In the genomic region with DNA sequence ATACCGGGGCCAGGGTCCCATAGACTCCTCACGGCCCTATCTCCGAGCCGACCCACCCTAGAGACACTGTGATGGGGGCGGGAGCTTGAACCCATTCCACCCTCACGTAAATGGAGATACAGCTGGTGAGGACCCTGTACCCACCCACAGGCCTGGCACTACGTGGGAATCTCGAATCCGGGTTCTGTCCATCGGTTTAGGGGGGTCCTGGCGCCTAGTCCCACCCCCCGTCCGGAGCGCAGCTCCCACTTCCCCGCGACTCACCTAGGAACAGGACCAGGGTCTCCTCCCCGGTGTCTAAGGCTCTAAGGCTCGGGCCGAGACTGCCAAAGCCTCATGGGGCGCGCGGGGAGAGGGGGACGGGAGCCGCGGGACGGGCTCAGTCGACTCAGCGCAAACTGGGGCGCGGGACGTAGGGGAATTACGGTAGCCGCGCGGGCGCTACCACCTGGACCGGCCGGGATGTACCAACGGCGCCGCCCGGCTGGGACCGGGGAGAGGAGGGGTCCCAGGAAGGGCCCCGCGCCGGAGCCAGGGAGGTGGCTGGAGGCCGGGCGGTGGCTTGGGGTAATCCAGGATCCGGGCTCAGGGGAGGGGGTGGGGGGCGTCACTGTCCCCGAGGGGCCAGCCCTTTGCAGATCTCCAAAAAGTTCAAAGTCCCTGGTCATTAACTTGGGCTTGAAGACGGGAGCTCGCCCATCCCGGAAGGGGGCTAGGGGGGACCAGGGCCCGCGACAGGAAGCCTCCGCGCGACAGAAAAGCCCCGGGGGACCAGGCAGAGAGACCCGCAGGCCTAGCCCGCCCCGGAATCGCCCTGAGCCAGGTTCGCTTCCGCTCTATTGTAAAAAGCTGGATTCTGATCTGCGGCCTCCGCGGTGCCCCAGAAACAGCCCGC, we compare ENCODE assay signal across 1 cellular context.
TF ChIP-seq lines count a peak whose summit lies in the region.

No MANE protein-coding gene starts in this region.

TF ChIP-seq in HepG2, 621 proteins besides CTCF, POLR2A, EP300 and RAD21 (continued from another document and continues in another):
- TF ChIP-seq, protein P1, sequence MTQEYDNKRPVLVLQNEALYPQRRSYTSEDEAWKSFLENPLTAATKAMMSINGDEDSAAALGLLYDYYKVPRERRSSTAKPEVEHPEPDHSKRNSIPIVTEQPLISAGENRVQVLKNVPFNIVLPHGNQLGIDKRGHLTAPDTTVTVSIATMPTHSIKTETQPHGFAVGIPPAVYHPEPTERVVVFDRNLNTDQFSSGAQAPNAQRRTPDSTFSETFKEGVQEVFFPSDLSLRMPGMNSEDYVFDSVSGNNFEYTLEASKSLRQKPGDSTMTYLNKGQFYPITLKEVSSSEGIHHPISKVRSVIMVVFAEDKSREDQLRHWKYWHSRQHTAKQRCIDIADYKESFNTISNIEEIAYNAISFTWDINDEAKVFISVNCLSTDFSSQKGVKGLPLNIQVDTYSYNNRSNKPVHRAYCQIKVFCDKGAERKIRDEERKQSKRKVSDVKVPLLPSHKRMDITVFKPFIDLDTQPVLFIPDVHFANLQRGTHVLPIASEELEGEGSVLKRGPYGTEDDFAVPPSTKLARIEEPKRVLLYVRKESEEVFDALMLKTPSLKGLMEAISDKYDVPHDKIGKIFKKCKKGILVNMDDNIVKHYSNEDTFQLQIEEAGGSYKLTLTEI (CRISPR knock-in tag; conservative IDR thresholded peaks at IDR 0.05), result no peak
- TF ChIP-seq ZNF468 (CRISPR knock-in tag; IDR thresholded peaks at IDR 0.05), result no peak
- TF ChIP-seq NKX3-1 (CRISPR knock-in tag; IDR thresholded peaks at IDR 0.05), result no peak
- TF ChIP-seq, protein P2, sequence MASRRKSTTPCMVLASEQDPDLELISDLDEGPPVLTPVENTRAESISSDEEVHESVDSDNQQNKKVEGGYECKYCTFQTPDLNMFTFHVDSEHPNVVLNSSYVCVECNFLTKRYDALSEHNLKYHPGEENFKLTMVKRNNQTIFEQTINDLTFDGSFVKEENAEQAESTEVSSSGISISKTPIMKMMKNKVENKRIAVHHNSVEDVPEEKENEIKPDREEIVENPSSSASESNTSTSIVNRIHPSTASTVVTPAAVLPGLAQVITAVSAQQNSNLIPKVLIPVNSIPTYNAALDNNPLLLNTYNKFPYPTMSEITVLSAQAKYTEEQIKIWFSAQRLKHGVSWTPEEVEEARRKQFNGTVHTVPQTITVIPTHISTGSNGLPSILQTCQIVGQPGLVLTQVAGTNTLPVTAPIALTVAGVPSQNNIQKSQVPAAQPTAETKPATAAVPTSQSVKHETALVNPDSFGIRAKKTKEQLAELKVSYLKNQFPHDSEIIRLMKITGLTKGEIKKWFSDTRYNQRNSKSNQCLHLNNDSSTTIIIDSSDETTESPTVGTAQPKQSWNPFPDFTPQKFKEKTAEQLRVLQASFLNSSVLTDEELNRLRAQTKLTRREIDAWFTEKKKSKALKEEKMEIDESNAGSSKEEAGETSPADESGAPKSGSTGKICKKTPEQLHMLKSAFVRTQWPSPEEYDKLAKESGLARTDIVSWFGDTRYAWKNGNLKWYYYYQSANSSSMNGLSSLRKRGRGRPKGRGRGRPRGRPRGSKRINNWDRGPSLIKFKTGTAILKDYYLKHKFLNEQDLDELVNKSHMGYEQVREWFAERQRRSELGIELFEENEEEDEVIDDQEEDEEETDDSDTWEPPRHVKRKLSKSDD (CRISPR knock-in tag; IDR thresholded peaks at IDR 0.05; ENCODE audit: low read depth), result no peak
- no peak for TF ChIP-seq PHF5A (CRISPR knock-in tag; IDR thresholded peaks at IDR 0.05; ENCODE audit: low read depth, unreplicated experiment)
- TF ChIP-seq, protein P3, sequence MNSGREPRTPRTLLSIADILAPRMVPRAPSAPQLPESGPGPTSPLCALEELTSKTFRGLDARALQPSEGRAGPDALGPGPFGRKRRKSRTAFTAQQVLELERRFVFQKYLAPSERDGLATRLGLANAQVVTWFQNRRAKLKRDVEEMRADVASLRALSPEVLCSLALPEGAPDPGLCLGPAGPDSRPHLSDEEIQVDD (CRISPR knock-in tag; IDR thresholded peaks at IDR 0.05; ENCODE audit: borderline replicate concordance), result no peak
- TF ChIP-seq FOXC1 (CRISPR knock-in tag; IDR thresholded peaks at IDR 0.05; ENCODE audit: borderline replicate concordance), result peak; percentile 22; the same call in 1 of the 2 replicates
- no peak for TF ChIP-seq TGIF2 (CRISPR knock-in tag; IDR thresholded peaks at IDR 0.05)
- no peak for TF ChIP-seq HOXA7 (CRISPR knock-in tag; IDR thresholded peaks at IDR 0.05)
- TF ChIP-seq, protein P4, sequence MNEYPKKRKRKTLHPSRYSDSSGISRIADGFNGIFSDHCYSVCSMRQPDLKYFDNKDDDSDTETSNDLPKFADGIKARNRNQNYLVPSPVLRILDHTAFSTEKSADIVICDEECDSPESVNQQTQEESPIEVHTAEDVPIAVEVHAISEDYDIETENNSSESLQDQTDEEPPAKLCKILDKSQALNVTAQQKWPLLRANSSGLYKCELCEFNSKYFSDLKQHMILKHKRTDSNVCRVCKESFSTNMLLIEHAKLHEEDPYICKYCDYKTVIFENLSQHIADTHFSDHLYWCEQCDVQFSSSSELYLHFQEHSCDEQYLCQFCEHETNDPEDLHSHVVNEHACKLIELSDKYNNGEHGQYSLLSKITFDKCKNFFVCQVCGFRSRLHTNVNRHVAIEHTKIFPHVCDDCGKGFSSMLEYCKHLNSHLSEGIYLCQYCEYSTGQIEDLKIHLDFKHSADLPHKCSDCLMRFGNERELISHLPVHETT (CRISPR knock-in tag; conservative IDR thresholded peaks at IDR 0.05), result no peak
- no peak for TF ChIP-seq NFRKB (IDR thresholded peaks at IDR 0.05)
- TF ChIP-seq PITX1 (CRISPR knock-in tag; IDR thresholded peaks at IDR 0.05), result peak; percentile 47; the same call in 1 of the 2 replicates
- TF ChIP-seq U2AF2 (IDR thresholded peaks at IDR 0.05; ENCODE audit: low read depth, low read length), result no peak
- no peak for TF ChIP-seq ZBTB21 (CRISPR knock-in tag; IDR thresholded peaks at IDR 0.05)
- no peak for TF ChIP-seq SMAD3 (CRISPR knock-in tag; IDR thresholded peaks at IDR 0.05)
- peak; percentile 63; the same call in 1 of the 2 replicates for TF ChIP-seq ATF7-NPFF (CRISPR knock-in tag; IDR thresholded peaks at IDR 0.05; ENCODE audit: low read depth)
- TF ChIP-seq, protein P5, sequence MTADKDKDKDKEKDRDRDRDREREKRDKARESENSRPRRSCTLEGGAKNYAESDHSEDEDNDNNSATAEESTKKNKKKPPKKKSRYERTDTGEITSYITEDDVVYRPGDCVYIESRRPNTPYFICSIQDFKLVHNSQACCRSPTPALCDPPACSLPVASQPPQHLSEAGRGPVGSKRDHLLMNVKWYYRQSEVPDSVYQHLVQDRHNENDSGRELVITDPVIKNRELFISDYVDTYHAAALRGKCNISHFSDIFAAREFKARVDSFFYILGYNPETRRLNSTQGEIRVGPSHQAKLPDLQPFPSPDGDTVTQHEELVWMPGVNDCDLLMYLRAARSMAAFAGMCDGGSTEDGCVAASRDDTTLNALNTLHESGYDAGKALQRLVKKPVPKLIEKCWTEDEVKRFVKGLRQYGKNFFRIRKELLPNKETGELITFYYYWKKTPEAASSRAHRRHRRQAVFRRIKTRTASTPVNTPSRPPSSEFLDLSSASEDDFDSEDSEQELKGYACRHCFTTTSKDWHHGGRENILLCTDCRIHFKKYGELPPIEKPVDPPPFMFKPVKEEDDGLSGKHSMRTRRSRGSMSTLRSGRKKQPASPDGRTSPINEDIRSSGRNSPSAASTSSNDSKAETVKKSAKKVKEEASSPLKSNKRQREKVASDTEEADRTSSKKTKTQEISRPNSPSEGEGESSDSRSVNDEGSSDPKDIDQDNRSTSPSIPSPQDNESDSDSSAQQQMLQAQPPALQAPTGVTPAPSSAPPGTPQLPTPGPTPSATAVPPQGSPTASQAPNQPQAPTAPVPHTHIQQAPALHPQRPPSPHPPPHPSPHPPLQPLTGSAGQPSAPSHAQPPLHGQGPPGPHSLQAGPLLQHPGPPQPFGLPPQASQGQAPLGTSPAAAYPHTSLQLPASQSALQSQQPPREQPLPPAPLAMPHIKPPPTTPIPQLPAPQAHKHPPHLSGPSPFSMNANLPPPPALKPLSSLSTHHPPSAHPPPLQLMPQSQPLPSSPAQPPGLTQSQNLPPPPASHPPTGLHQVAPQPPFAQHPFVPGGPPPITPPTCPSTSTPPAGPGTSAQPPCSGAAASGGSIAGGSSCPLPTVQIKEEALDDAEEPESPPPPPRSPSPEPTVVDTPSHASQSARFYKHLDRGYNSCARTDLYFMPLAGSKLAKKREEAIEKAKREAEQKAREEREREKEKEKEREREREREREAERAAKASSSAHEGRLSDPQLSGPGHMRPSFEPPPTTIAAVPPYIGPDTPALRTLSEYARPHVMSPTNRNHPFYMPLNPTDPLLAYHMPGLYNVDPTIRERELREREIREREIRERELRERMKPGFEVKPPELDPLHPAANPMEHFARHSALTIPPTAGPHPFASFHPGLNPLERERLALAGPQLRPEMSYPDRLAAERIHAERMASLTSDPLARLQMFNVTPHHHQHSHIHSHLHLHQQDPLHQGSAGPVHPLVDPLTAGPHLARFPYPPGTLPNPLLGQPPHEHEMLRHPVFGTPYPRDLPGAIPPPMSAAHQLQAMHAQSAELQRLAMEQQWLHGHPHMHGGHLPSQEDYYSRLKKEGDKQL (CRISPR knock-in tag; IDR thresholded peaks at IDR 0.05; ENCODE audit: low read depth), result no peak
- TF ChIP-seq, protein P6, sequence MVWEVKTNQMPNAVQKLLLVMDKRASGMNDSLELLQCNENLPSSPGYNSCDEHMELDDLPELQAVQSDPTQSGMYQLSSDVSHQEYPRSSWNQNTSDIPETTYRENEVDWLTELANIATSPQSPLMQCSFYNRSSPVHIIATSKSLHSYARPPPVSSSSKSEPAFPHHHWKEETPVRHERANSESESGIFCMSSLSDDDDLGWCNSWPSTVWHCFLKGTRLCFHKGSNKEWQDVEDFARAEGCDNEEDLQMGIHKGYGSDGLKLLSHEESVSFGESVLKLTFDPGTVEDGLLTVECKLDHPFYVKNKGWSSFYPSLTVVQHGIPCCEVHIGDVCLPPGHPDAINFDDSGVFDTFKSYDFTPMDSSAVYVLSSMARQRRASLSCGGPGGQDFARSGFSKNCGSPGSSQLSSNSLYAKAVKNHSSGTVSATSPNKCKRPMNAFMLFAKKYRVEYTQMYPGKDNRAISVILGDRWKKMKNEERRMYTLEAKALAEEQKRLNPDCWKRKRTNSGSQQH (CRISPR knock-in tag; IDR thresholded peaks at IDR 0.05; ENCODE audit: low read depth), result no peak
- no peak for TF ChIP-seq STAT5B (CRISPR knock-in tag; IDR thresholded peaks at IDR 0.05)
- 0 out of 3 replicates have a peak, but pooled peaks have one; percentile 36 for TF ChIP-seq MXI1 (IDR thresholded peaks at IDR 0.05; ENCODE audit: borderline replicate concordance, low read depth, low read length)
- TF ChIP-seq, protein P7, sequence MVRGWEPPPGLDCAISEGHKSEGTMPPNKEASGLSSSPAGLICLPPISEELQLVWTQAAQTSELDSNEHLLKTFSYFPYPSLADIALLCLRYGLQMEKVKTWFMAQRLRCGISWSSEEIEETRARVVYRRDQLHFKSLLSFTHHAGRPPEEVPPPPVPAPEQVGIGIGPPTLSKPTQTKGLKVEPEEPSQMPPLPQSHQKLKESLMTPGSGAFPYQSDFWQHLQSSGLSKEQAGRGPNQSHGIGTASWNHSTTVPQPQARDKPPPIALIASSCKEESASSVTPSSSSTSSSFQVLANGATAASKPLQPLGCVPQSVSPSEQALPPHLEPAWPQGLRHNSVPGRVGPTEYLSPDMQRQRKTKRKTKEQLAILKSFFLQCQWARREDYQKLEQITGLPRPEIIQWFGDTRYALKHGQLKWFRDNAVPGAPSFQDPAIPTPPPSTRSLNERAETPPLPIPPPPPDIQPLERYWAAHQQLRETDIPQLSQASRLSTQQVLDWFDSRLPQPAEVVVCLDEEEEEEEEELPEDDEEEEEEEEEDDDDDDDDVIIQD (CRISPR knock-in tag; IDR thresholded peaks at IDR 0.05; ENCODE audit: low read depth), result no peak
- no peak for TF ChIP-seq SIX4 (CRISPR knock-in tag; IDR thresholded peaks at IDR 0.05)
- TF ChIP-seq SOX6 (IDR thresholded peaks at IDR 0.05), result no peak
- TF ChIP-seq SOX6 (CRISPR knock-in tag; IDR thresholded peaks at IDR 0.05), result no peak
- peak; percentile 33 for TF ChIP-seq XRCC5 (optimal IDR thresholded peaks at IDR 0.05; ENCODE audit: low read length)
- TF ChIP-seq TAF15 (IDR thresholded peaks at IDR 0.05; ENCODE audit: low read depth, low read length, poor library complexity, severe bottlenecking), result peak; percentile 70
- peak; percentile 67 for TF ChIP-seq TBX2 (CRISPR knock-in tag; IDR thresholded peaks at IDR 0.05; ENCODE audit: borderline replicate concordance)
- peak; percentile 54; the same call in 1 of the 2 replicates for TF ChIP-seq ZNF546 (CRISPR knock-in tag; conservative IDR thresholded peaks at IDR 0.05)
- peak; percentile 12; the same call in 1 of the 2 replicates for TF ChIP-seq HOXA3 (CRISPR knock-in tag; IDR thresholded peaks at IDR 0.05)
- no peak for TF ChIP-seq ZNF30 (CRISPR knock-in tag; IDR thresholded peaks at IDR 0.05)
- TF ChIP-seq PHB2 (IDR thresholded peaks at IDR 0.05; ENCODE audit: partially characterized antibody), result no peak
- no peak; the same call in 1 of the 2 replicates for TF ChIP-seq ZNF879 (CRISPR knock-in tag; IDR thresholded peaks at IDR 0.05)
- TF ChIP-seq, protein P8, sequence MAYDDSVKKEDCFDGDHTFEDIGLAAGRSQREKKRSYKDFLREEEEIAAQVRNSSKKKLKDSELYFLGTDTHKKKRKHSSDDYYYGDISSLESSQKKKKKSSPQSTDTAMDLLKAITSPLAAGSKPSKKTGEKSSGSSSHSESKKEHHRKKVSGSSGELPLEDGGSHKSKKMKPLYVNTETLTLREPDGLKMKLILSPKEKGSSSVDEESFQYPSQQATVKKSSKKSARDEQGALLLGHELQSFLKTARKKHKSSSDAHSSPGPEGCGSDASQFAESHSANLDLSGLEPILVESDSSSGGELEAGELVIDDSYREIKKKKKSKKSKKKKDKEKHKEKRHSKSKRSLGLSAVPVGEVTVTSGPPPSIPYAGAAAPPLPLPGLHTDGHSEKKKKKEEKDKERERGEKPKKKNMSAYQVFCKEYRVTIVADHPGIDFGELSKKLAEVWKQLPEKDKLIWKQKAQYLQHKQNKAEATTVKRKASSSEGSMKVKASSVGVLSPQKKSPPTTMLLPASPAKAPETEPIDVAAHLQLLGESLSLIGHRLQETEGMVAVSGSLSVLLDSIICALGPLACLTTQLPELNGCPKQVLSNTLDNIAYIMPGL (CRISPR knock-in tag; IDR thresholded peaks at IDR 0.05; ENCODE audit: borderline replicate concordance in 1 of 2, low read depth in 1 of 2), result peak; percentile 85 to 96
- TF ChIP-seq, protein P9, sequence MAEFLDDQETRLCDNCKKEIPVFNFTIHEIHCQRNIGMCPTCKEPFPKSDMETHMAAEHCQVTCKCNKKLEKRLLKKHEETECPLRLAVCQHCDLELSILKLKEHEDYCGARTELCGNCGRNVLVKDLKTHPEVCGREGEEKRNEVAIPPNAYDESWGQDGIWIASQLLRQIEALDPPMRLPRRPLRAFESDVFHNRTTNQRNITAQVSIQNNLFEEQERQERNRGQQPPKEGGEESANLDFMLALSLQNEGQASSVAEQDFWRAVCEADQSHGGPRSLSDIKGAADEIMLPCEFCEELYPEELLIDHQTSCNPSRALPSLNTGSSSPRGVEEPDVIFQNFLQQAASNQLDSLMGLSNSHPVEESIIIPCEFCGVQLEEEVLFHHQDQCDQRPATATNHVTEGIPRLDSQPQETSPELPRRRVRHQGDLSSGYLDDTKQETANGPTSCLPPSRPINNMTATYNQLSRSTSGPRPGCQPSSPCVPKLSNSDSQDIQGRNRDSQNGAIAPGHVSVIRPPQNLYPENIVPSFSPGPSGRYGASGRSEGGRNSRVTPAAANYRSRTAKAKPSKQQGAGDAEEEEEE (CRISPR knock-in tag; IDR thresholded peaks at IDR 0.05; ENCODE audit: borderline replicate concordance), result no peak
- TF ChIP-seq HOXD1 (CRISPR knock-in tag; IDR thresholded peaks at IDR 0.05), result no peak
- peak; percentile 54 for TF ChIP-seq KDM2A (CRISPR knock-in tag; IDR thresholded peaks at IDR 0.05; ENCODE audit: borderline replicate concordance, low read depth)
